In genomic region chr6:1082040-1082935, GRCh38 we compare ENCODE assay signal across 13 cellular contexts.
A peak's percentile ranks its signal among the peaks of the same experiment; 100 is the strongest.
DNase-seq lines count a peak whose midpoint lies in the region; ATAC-seq, FAIRE-seq and TF ChIP-seq lines count a peak whose summit lies in the region.
"Had no signal": no experiment of that assay in that cellular context is flagged by ENCODE, and none has a peak within 500 bp of the region (broad histone marks: within the 10 kb centered on the region; RNA-seq: fewer than 3 reads in every experiment).

No MANE protein-coding gene starts in this region.

- H3K36me3 ChIP-seq in bronchial epithelial cell (ENCODE audit: control insufficient read depth, insufficient read depth, low read length): no peaks in the 10 kb centered on the region

- H3K4me3 ChIP-seq in bronchial epithelial cell (ENCODE audit: low read depth, low read length): no peak overlapping the region

- no peak for ATAC-seq in GM21447 (IDR thresholded peaks at IDR 0.05; ENCODE audit: unreplicated experiment)
- ATAC-seq: HCT116 had no signal

- peak; percentile 52 for FAIRE-seq in bronchial epithelial cell (lab: Jason Lieb, UNC)

- no peak for TF ChIP-seq CTCF in AG09319 (IDR thresholded peaks at IDR 0.05; ENCODE audit: low read depth, low read length)
- no peak for TF ChIP-seq CTCF in bronchial epithelial cell (IDR thresholded peaks at IDR 0.05; ENCODE audit: insufficient read depth, low read length, severe bottlenecking)
- no peak for TF ChIP-seq CTCF in GM10266 (IDR thresholded peaks at IDR 0.05; ENCODE audit: control insufficient read depth, insufficient read depth, low read depth, missing control alignments)

- peak; percentile 82 for DNase-seq in AG09319 (ENCODE audit: extremely low read depth, low read depth)
- DNase-seq in LHCN-M2 (ENCODE audit: low read depth): peak; percentile 35
- peak; percentile 97 for DNase-seq in bronchial epithelial cell (ENCODE audit: low read depth)
- peak; percentile 79 for DNase-seq in kidney glomerular epithelial cell (lab: John Stamatoyannopoulos, UW)
- no peak for DNase-seq in NCI-H345 (lab: John Stamatoyannopoulos, UW)
- no peak for DNase-seq in GM10266 (ENCODE audit: extremely low spot score)
- no peak for DNase-seq in globus pallidus (ENCODE audit: low spot score)
- DNase-seq: activated CD4-positive, alpha-beta memory T cell treated with anti-CD3 and anti-CD28 coated beads, Interleukin-2, amount 10 ng/mL, durations not matched to agents 7 days and 5 days; activated naive CD4-positive, alpha-beta T cell treated with anti-CD3 and anti-CD28 coated beads, Interleukin-2, amount 10 ng/mL, durations not matched to agents 7 days and 5 days; NCI-H1092; NCI-H748 treated with DMSO at 0.1 percent for 48 hours had no signal

- H3K27me3 ChIP-seq in bronchial epithelial cell (ENCODE audit: control insufficient read depth, insufficient read depth, low read length): no peaks in the 10 kb centered on the region

Comparison
In these comparisons a context has a peak if more than half of its experiments do, and no peak if none do; other contexts are left out.
1. DNase-seq: peak in AG09319 (single experiment), LHCN-M2 (single experiment), bronchial epithelial cell (single experiment) and kidney glomerular epithelial cell (single experiment); none in NCI-H345 (single experiment), GM10266 (single experiment) and globus pallidus (single experiment).